ENCODE assay signal across 20 cellular contexts in genomic region chr2:188085421-188085820, GRCh38.
DNase-seq lines count a peak whose midpoint lies in the region; ATAC-seq lines count a peak whose summit lies in the region.
"Had no signal": no experiment of that assay in that cellular context is flagged by ENCODE, and none has a peak within 500 bp of the region (broad histone marks: within the 10 kb centered on the region; RNA-seq: fewer than 3 reads in every experiment).

No MANE protein-coding gene starts in this region.

- no CpG with 5 or more reads among the region's 4 CpGs for WGBS in neuronal stem cell (ENCODE audit: extremely low coverage in 2 of 2, insufficient read length in 2 of 2, insufficient replicate concordance in 1 of 2), 2 donors

- no peak overlapping the region for H3K4me2 ChIP-seq in neuronal stem cell (ENCODE audit: insufficient read depth, low read length, poor library complexity, severe bottlenecking)

- H3K79me1 ChIP-seq in neuronal stem cell (ENCODE audit: low read depth, low read length), result no peaks in the 10 kb centered on the region

- H4K91ac ChIP-seq in neuronal stem cell (ENCODE audit: low read depth, low read length, poor library complexity), result no peak overlapping the region

- no peaks in the 10 kb centered on the region for H3K9me3 ChIP-seq in neuronal stem cell (replicated peaks in 1 of 2; ENCODE audit: control insufficient read depth in 2 of 2, insufficient read depth in 1 of 2, low read depth in 1 of 2, low read length in 2 of 2)
- H3K9me3 ChIP-seq in effector memory CD4-positive, alpha-beta T cell (ENCODE audit: control insufficient read depth, low read length), result no peaks in the 10 kb centered on the region
- H3K9me3 ChIP-seq: HAP-1 had no signal

- H3K27me3 ChIP-seq in neuronal stem cell (ENCODE audit: control insufficient read depth in 3 of 3, insufficient read depth in 3 of 3, low read depth in 1 of 3, low read length in 3 of 3), result no peaks in the 10 kb centered on the region
- H3K27me3 ChIP-seq in effector memory CD4-positive, alpha-beta T cell (replicated peaks; ENCODE audit: control insufficient read depth, insufficient read depth, low read length, poor library complexity, severe bottlenecking), result no peaks in the 10 kb centered on the region

- DNase-seq in caudate nucleus (lab: John Stamatoyannopoulos, UW) (peak in 50 of 61 donors; percentile 1 to 81 (median 26)), hypothalamus (lab: John Stamatoyannopoulos, UW) (peak in 27 of 51 donors; percentile 2 to 79 (median 23)), neuronal stem cell (ENCODE audit: low spot score) (no peak), NCI-H1105 (lab: John Stamatoyannopoulos, UW) (no peak)
- no peak for DNase-seq in effector memory CD4-positive, alpha-beta T cell
- DNase-seq: AML-193; CD4-positive, alpha-beta T cell; DMS153; GF-D8; IMR-90; Karpas-422; NCI-H1436; NCI-H2029 treated with DMSO at 0.1 percent for 48 hours; NCI-H2171; NCI-H748 treated with DMSO at 0.1 percent for 48 hours; NK-92 treated with Interleukin-12 subunit alpha and Interleukin-12 subunit beta, amount 100 ng/mL, for 24 hours; Right ventricle myocardium superior had no signal

- H2AFZ ChIP-seq in neuronal stem cell (ENCODE audit: low read length), result peak overlapping the region; percentile 32

- no peak overlapping the region for H2BK5ac ChIP-seq in neuronal stem cell (ENCODE audit: low read length)

- H3K9ac ChIP-seq in neuronal stem cell (ENCODE audit: low read depth, low read length, poor library complexity), result no peak overlapping the region

- no peak overlapping the region for H4K8ac ChIP-seq in neuronal stem cell (ENCODE audit: low read depth, low read length)

- H2AK5ac ChIP-seq in neuronal stem cell (ENCODE audit: low read depth, low read length), result no peak overlapping the region

- H2BK15ac ChIP-seq in neuronal stem cell (ENCODE audit: low read length), result no peak overlapping the region

- no peak for ATAC-seq in HG03469 (IDR thresholded peaks at IDR 0.05; ENCODE audit: unreplicated experiment)

- H3K36me3 ChIP-seq in neuronal stem cell (replicated peaks in 1 of 2; ENCODE audit: control insufficient read depth in 2 of 2, insufficient read depth in 2 of 2, low read length in 2 of 2), result no peaks in the 10 kb centered on the region
- no peaks in the 10 kb centered on the region for H3K36me3 ChIP-seq in effector memory CD4-positive, alpha-beta T cell (ENCODE audit: control insufficient read depth, insufficient read depth, low read length)
- H3K36me3 ChIP-seq: HAP-1 had no signal

- H3K27ac ChIP-seq in caudate nucleus (ENCODE audit: low read depth, low read length) (peak overlapping the region; percentile 52), neuronal stem cell (replicated peaks; ENCODE audit: low read length) (no peak overlapping the region), temporal lobe (ENCODE audit: low read depth, low read length) (peak overlapping the region; percentile 68)
- H3K27ac ChIP-seq in effector memory CD4-positive, alpha-beta T cell (ENCODE audit: insufficient read depth, low read length, poor library complexity, severe bottlenecking), result no peak overlapping the region

- no peak overlapping the region for H2BK120ac ChIP-seq in neuronal stem cell (ENCODE audit: low read depth, low read length)

- H3K4ac ChIP-seq in neuronal stem cell (ENCODE audit: low read length), result no peak overlapping the region

- H3K4me3 ChIP-seq in neuronal stem cell (ENCODE audit: low read length in 2 of 2), result no peak overlapping the region
- no peak overlapping the region for H3K4me3 ChIP-seq in effector memory CD4-positive, alpha-beta T cell (ENCODE audit: insufficient read depth, low read depth, low read length, poor library complexity, severe bottlenecking)
- H3K4me3 ChIP-seq: HAP-1 had no signal

- H2BK12ac ChIP-seq in neuronal stem cell (ENCODE audit: low read length), result no peak overlapping the region

- no peak overlapping the region for H3K14ac ChIP-seq in neuronal stem cell (ENCODE audit: low read length)

- no peak overlapping the region for H3K18ac ChIP-seq in neuronal stem cell (ENCODE audit: low read length)

- no peak overlapping the region for H3K23ac ChIP-seq in neuronal stem cell (ENCODE audit: low read depth, low read length, poor library complexity)

- H3K4me1 ChIP-seq in neuronal stem cell (ENCODE audit: control insufficient read depth in 2 of 2, insufficient read depth in 1 of 2, low read depth in 1 of 2, low read length in 2 of 2), result peaks cover 0 to 1% of the 10 kb centered on the region in 2 donors
- H3K4me1 ChIP-seq in effector memory CD4-positive, alpha-beta T cell (ENCODE audit: control insufficient read depth, insufficient read depth, low read length, poor library complexity, severe bottlenecking), result no peaks in the 10 kb centered on the region
- H3K4me1 ChIP-seq: HAP-1 had no signal

Comparison
In these comparisons a context has a peak if more than half of its experiments do, and no peak if none do; other contexts are left out.
1. DNase-seq: peak in caudate nucleus (50 of 61) and hypothalamus (27 of 51); none in neuronal stem cell (single experiment), effector memory CD4-positive, alpha-beta T cell (0 of 3) and NCI-H1105 (single experiment).
2. H3K27ac ChIP-seq: peak in caudate nucleus (single experiment) and temporal lobe (single experiment); none in neuronal stem cell (single experiment) and effector memory CD4-positive, alpha-beta T cell (single experiment).